ENCODE assay signal across 22 cellular contexts in the genomic region with DNA sequence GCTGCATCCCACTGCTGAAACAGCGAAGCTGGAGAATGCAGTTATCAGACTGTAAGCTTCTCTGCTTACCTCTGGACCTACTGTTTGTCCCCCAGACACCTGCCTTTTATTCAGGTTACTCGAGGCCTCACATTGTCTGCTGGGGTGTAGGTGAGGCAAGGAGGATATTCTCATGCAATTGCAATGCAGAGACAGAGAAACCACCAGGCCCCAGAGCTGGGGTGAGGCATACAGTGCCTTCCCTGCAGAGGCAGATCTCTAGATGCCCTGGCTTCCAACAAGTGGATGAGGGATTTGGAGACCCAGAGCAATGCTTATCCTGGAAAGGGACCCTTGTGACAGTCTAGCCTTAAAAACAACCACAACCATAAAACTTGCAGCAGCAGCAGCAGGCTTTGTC.
"Had no signal": no experiment of that assay in that cellular context is flagged by ENCODE, and none has a peak within 500 bp of the region (broad histone marks: within the 10 kb centered on the region; RNA-seq: fewer than 3 reads in every experiment).

No MANE protein-coding gene starts in this region.

- ATAC-seq: left ventricle myocardium superior; lower lobe of right lung; natural killer cell treated with Interleukin-12 subunit alpha and Interleukin-12 subunit beta and Interleukin-15 and Interleukin-18, amount 100 ng/mL, for 72 hours; right lobe of liver had no signal

- H3K27ac ChIP-seq: colonic mucosa, esophagus squamous epithelium, lower lobe of right lung, neutrophil, parathyroid adenoma, right lobe of liver, stomach, thyroid gland, vagina had no signal

- H3K4me1 ChIP-seq: colonic mucosa, lower lobe of right lung, parathyroid adenoma, right lobe of liver, stomach, thyroid gland, vagina had no signal

- H3K27me3 ChIP-seq: colonic mucosa, esophagus squamous epithelium, neutrophil, right lobe of liver, stomach, thyroid gland, vagina had no signal

- DNase-seq: colonic mucosa; dermis blood vessel endothelial cell; effector memory CD4-positive, alpha-beta T cell; erythroblast; esophagus squamous epithelium; head of caudate nucleus; immature natural killer cell; left ventricle myocardium superior; lower lobe of right lung; naive B cell; right lobe of liver; small intestine; stimulated activated CD4-positive, alpha-beta T cell treated with anti-CD3 and anti-CD28 coated beads, Interleukin-15, amount 100 ng/mL, for 24 hours; stimulated activated CD4-positive, alpha-beta T cell treated with anti-CD3 and anti-CD28 coated beads, Interleukin-2, amount 100 ng/mL, for 48 hours; stimulated activated naive CD4-positive, alpha-beta T cell; stomach; thyroid gland; trophoblast cell had no signal
